ENCODE assay signal across 26 cellular contexts in genomic region chr2:97788986-97789644, GRCh38.
"Had no signal": no experiment of that assay in that cellular context is flagged by ENCODE, and none has a peak within 500 bp of the region (broad histone marks: within the 10 kb centered on the region; RNA-seq: fewer than 3 reads in every experiment).

No MANE protein-coding gene starts in this region.

- H3K4me1 ChIP-seq: ascending aorta, prostate gland, stomach, thyroid gland, upper lobe of left lung, vagina had no signal

- H3K36me3 ChIP-seq: prostate gland had no signal

- ATAC-seq: activated CD4-positive, alpha-beta T cell treated with anti-CD3 and anti-CD28 coated beads for 36 hours; esophagus mucosa; left lobe of liver; mucosa of descending colon; natural killer cell treated with Interleukin-12 subunit alpha and Interleukin-12 subunit beta and Interleukin-15 and Interleukin-18, amount 100 ng/mL, for 72 hours; stimulated activated naive B cell treated with anti-CD40 and anti-IgM and Interleukin-4, amounts not matched to agents 10 μg/mL and 1 μg/mL and 100 μg/mL, for 72 hours had no signal

- DNase-seq: activated CD4-positive, alpha-beta T cell treated with anti-CD3 and anti-CD28 coated beads for 36 hours; activated CD4-positive, alpha-beta T cell treated with anti-CD3 and anti-CD28 coated beads, Interleukin-2, amount 50 U/mL, for 48 hours; activated CD4-positive, CD25-positive, alpha-beta regulatory T cell; activated CD8-positive, alpha-beta memory T cell treated with anti-CD3 and anti-CD28 coated beads for 24 hours; activated effector memory CD4-positive, alpha-beta T cell treated with anti-CD3 and anti-CD28 coated beads, Interleukin-2, amount 50 U/mL, for 16 hours; activated naive CD4-positive, alpha-beta T cell treated with anti-CD3 and anti-CD28 coated beads for 36 hours; activated naive CD8-positive, alpha-beta T cell treated with anti-CD3 and anti-CD28 coated beads, Interleukin-2, amount 10 ng/mL, durations not matched to agents 7 days and 5 days; caudate nucleus; endodermal cell; foreskin fibroblast; head of caudate nucleus; mucosa of descending colon; retina; stimulated activated CD4-positive, alpha-beta T cell treated with anti-CD3 and anti-CD28 coated beads, Interleukin-15, amount 100 ng/mL, for 24 hours; stimulated activated CD4-positive, alpha-beta T cell treated with anti-CD3 and anti-CD28 coated beads, Interleukin-2, amount 100 ng/mL, for 24 hours; stimulated activated naive B cell treated with anti-CD40 and anti-IgM and Interleukin-4, amounts not matched to agents 10 μg/mL and 1 μg/mL and 100 μg/mL, for 72 hours; stomach; T-helper 1 cell; thyroid gland; upper lobe of left lung had no signal

- H3K27me3 ChIP-seq: ascending aorta, stomach, thyroid gland, upper lobe of left lung, vagina had no signal

- H3K27ac ChIP-seq: ascending aorta, prostate gland, stomach, thyroid gland, upper lobe of left lung, vagina had no signal

- H3K9me3 ChIP-seq: ascending aorta, mucosa of descending colon, prostate gland, stomach, thyroid gland, upper lobe of left lung, vagina had no signal

- H3K4me3 ChIP-seq: ascending aorta, mucosa of descending colon, prostate gland, stomach, thyroid gland, upper lobe of left lung, vagina had no signal
